ENCODE assay signal across 9 cellular contexts in the genomic region with DNA sequence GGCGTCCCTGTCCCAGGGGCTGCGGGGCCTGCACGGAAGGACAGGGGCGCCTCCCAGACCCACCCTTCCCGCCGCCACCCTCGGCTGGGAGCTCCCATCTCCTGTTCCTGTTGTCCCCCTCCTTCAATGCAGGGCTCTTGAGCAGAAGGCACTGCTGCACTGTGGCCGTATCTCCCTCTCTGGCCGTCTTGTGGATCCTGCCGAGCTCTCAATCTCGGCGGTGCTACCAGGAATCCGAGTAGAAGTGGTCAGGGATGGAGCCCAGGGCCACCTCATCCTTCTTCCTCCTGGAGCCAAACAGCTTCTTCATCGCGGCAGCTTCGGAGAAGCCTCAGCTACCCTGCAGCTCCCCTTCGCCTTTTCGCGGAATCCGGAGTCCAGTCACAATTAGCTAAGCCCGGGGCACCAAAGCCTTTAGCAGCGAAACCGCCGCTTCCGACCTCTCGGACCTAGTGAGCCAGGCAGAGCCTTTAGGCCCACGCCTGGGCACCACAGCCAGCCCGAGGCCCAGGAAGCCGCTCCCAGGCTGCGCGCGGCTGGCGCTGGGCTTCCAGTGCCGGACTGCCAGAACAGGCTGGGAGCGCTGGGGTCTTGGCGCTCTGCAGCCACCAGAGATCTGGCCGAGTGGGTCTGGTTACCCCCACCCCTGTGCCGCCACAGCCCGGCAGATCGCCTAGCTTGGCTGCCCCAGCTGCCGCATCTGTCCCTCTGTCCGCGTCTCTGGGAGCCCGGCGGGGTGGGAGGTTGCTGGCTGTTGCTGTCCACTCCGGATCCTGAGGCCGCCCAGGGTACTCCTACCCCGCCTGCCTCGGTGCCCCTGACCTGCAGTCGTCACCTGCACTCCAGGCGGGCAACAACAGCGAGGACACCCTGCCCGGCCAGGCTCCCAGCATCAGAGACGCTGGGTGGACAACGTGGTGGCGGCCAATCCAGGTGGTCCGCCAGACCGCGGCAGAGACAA.
A peak's percentile ranks its signal among the peaks of the same experiment; 100 is the strongest.
DNase-seq lines count a peak whose midpoint lies in the region; ATAC-seq and TF ChIP-seq lines count a peak whose summit lies in the region.
"Had no signal": no experiment of that assay in that cellular context is flagged by ENCODE, and none has a peak within 500 bp of the region (broad histone marks: within the 10 kb centered on the region; RNA-seq: fewer than 3 reads in every experiment).

No MANE protein-coding gene starts in this region.

- H3K27me3 Mint-ChIP-seq in activated naive CD8-positive, alpha-beta T cell treated with anti-CD3 and anti-CD28 coated beads for 36 hours: peaks cover 70% of the 10 kb centered on the region

- H3K4me1 ChIP-seq in ES-I3 (ENCODE audit: insufficient read depth, low read length) (no peaks in the 10 kb centered on the region), right atrium auricular region (peaks cover 0 to 17% of the 10 kb centered on the region in 2 donors)

- H3K27ac ChIP-seq in right atrium auricular region: no peak overlapping the region

- intact Hi-C loops in posterior vena cava (cut with DNase I): no loop called here

- H3K4me1 Mint-ChIP-seq in activated naive CD8-positive, alpha-beta T cell treated with anti-CD3 and anti-CD28 coated beads for 36 hours: peaks cover 9% of the 10 kb centered on the region

- no peak for DNase-seq in activated naive CD8-positive, alpha-beta T cell treated with anti-CD3 and anti-CD28 coated beads for 36 hours
- DNase-seq in right atrium auricular region (ENCODE audit: low spot score) (no peak), retina (peak; percentile 86), dedifferentiated amniotic fluid mesenchymal stem cell (ENCODE audit: extremely low spot score) (no peak), RPMI8226 (no peak), posterior vena cava (ENCODE audit: low spot score) (no peak)
- DNase-seq: stimulated activated naive CD4-positive, alpha-beta T cell had no signal

- H3K36me3 ChIP-seq in ES-I3 (ENCODE audit: insufficient read depth, low read length) (no peaks in the 10 kb centered on the region), right atrium auricular region (no peaks in the 10 kb centered on the region)

- H3K9me3 ChIP-seq in ES-I3 (ENCODE audit: control insufficient read depth, insufficient read depth, low read length): no peaks in the 10 kb centered on the region
- H3K9me3 ChIP-seq in right atrium auricular region: no peaks in the 10 kb centered on the region

- H3K4me3 ChIP-seq in right atrium auricular region: peak overlapping the region; percentile 14 to 35

- peaks cover 19% of the 10 kb centered on the region in 2 donors for H3K27me3 ChIP-seq in right atrium auricular region

- peak overlapping the region; percentile 37; the same call in 1 of the 2 replicates for H3K9ac ChIP-seq in ES-I3 (ENCODE audit: low read depth, low read length)

- TF ChIP-seq CTCF in right atrium auricular region (IDR thresholded peaks at IDR 0.05): no peak

- ATAC-seq in GM21619 (IDR thresholded peaks at IDR 0.05; ENCODE audit: unreplicated experiment): no peak

- no peaks in the 10 kb centered on the region for H3K9me3 Mint-ChIP-seq in activated naive CD8-positive, alpha-beta T cell treated with anti-CD3 and anti-CD28 coated beads for 36 hours

- no peak overlapping the region for H3K27ac Mint-ChIP-seq in activated naive CD8-positive, alpha-beta T cell treated with anti-CD3 and anti-CD28 coated beads for 36 hours

- H3K4me3 Mint-ChIP-seq in activated naive CD8-positive, alpha-beta T cell treated with anti-CD3 and anti-CD28 coated beads for 36 hours: peak overlapping the region; percentile 1

- no peaks in the 10 kb centered on the region for H3K36me3 Mint-ChIP-seq in activated naive CD8-positive, alpha-beta T cell treated with anti-CD3 and anti-CD28 coated beads for 36 hours
